10 cellular contexts compared by ENCODE assay signal in the genomic region with DNA sequence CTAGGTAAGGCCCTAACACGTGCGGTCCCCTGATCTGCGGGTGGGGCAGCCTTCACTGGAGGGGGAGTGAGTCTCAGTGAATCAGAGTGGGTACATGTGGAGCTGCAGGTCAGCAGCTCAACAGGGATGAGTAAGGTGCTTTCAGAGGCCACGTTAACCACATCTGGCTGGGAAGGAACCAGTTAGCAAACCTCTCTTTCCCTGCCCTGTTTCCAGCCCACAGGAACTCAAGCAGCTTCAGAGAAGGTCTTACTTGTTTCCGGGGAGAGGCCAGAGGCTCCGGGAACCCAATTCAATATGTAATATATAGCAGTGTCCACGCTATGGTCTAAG.
DNase-seq lines count a peak whose midpoint lies in the region; ATAC-seq and TF ChIP-seq lines count a peak whose summit lies in the region.
"Had no signal": no experiment of that assay in that cellular context is flagged by ENCODE, and none has a peak within 500 bp of the region (broad histone marks: within the 10 kb centered on the region; RNA-seq: fewer than 3 reads in every experiment).

No MANE protein-coding gene starts in this region.

- no peak overlapping the region for H3K4ac ChIP-seq in IMR-90 (ENCODE audit: low read depth, low read length)

- H2BK15ac ChIP-seq in IMR-90 (ENCODE audit: low read depth, low read length) = no peak overlapping the region

- H3K36me3 ChIP-seq in GM06990 (ENCODE audit: control insufficient read depth, insufficient read depth, low read length) (no peaks in the 10 kb centered on the region), IMR-90 (ENCODE audit: control insufficient read depth, insufficient read depth, low read length) (no peaks in the 10 kb centered on the region), neutrophil (no peaks in the 10 kb centered on the region), MM.1S (replicated peaks; ENCODE audit: insufficient read depth, low read length) (no peaks in the 10 kb centered on the region)

- H2BK20ac ChIP-seq in IMR-90 (ENCODE audit: low read depth, low read length) = no peak overlapping the region

- H3F3A ChIP-seq in MM.1S (ENCODE audit: insufficient read depth, low read length) = no peaks in the 10 kb centered on the region

- peaks cover 21% of the 10 kb centered on the region for H3K9me1 ChIP-seq in IMR-90 (ENCODE audit: insufficient read depth, low read length)

- no peak for DNase-seq in GM06990 (ENCODE audit: extremely low read depth, insufficient read length)
- DNase-seq in IMR-90 = peak; percentile 52
- DNase-seq in MCF 10A (ENCODE audit: unreplicated experiment) = no peak
- no peak for DNase-seq in caudate nucleus (lab: John Stamatoyannopoulos, UW)
- DNase-seq in MM.1S = no peak
- DNase-seq in NCI-H82 (lab: John Stamatoyannopoulos, UW) = no peak
- DNase-seq: KBM-7; stimulated activated CD4-positive, alpha-beta T cell treated with anti-CD3 and anti-CD28 coated beads, Interleukin-1b, Interleukin-23, amount 100 ng/mL, for 48 hours had no signal

- H2AK9ac ChIP-seq in IMR-90 (replicated peaks; ENCODE audit: low read depth, low read length, poor library complexity) = no peak overlapping the region

- BruUV-seq in IMR-90 (replicated peaks; lab: Mats Ljungman, UMichigan) = no TSS peak
- BruUV-seq in MCF 10A (replicated peaks; lab: Mats Ljungman, UMichigan) = no TSS peak

- H3K4me2 ChIP-seq in IMR-90 (ENCODE audit: low read depth, low read length) = no peak overlapping the region
- H3K4me2 ChIP-seq in MM.1S (ENCODE audit: low read depth, low read length) = no peak overlapping the region

- H3K36me3 Mint-ChIP-seq in MCF 10A (ENCODE audit: insufficient read depth, unreplicated experiment) = peaks cover 7% of the 10 kb centered on the region
- H3K36me3 Mint-ChIP-seq: activated naive CD4-positive, alpha-beta T cell treated with anti-CD3 and anti-CD28 coated beads, Interleukin-2, amount 50 U/mL, for 24 hours had no signal

- no peak overlapping the region for H3K18ac ChIP-seq in IMR-90 (ENCODE audit: low read depth, low read length)

- H3K14ac ChIP-seq in IMR-90 (replicated peaks; ENCODE audit: low read depth, low read length) = no peak overlapping the region

- H3K9ac ChIP-seq in IMR-90 (ENCODE audit: low read depth, low read length) (no peak overlapping the region), MM.1S (ENCODE audit: low read length) (no peak overlapping the region)

- H3K4me3 ChIP-seq in GM06990 (replicated peaks; ENCODE audit: low read depth, low read length) (peak overlapping the region; percentile 48), IMR-90 (ENCODE audit: insufficient read depth, low read depth, low read length) (no peak overlapping the region), neutrophil (ENCODE audit: low read depth in 1 of 2, low read length in 1 of 2) (no peak overlapping the region), MM.1S (ENCODE audit: low read length) (no peak overlapping the region)

- 100% methylated on average over 2 of the region's 7 CpGs; no CpG with 5 or more reads in 1 of the 2 experiments for WGBS in IMR-90 (ENCODE audit: extremely low coverage in 2 of 2, insufficient read length in 1 of 2), 2 experiments

- H3K79me2 ChIP-seq in MM.1S (ENCODE audit: low read length) = no peaks in the 10 kb centered on the region

- H4K91ac ChIP-seq in IMR-90 (ENCODE audit: insufficient read depth, low read depth, low read length) = no peak overlapping the region

- no peak overlapping the region for H3K27ac ChIP-seq in IMR-90 (ENCODE audit: insufficient read depth, low read length)
- H3K27ac ChIP-seq in neutrophil = peak overlapping the region; percentile 58
- H3K27ac ChIP-seq in caudate nucleus (ENCODE audit: low read depth, low read length) = no peak overlapping the region
- no peak overlapping the region for H3K27ac ChIP-seq in MM.1S (ENCODE audit: low read length)

- in situ Hi-C loops in IMR-90 (cut with MboI; ENCODE audit: low sequenced_read_pairs) = no loop called here

- H2BK5ac ChIP-seq in IMR-90 (ENCODE audit: low read depth, low read length, poor library complexity, severe bottlenecking) = no peak overlapping the region

- H3K4me3 Mint-ChIP-seq in MCF 10A (ENCODE audit: unreplicated experiment) = no peak overlapping the region
- H3K4me3 Mint-ChIP-seq: activated naive CD4-positive, alpha-beta T cell treated with anti-CD3 and anti-CD28 coated beads, Interleukin-2, amount 50 U/mL, for 24 hours had no signal

- no peak for TF ChIP-seq RAD21 in IMR-90 (IDR thresholded peaks at IDR 0.05; ENCODE audit: low read length)

- no peak for ATAC-seq in IMR-90 (ENCODE audit: low read depth)

- no peak overlapping the region for H4K8ac ChIP-seq in IMR-90 (ENCODE audit: low read depth in 2 of 2, low read length in 2 of 2)

- H3K27me3 Mint-ChIP-seq in MCF 10A (ENCODE audit: insufficient read depth, unreplicated experiment) = no peaks in the 10 kb centered on the region
- H3K27me3 Mint-ChIP-seq: activated naive CD4-positive, alpha-beta T cell treated with anti-CD3 and anti-CD28 coated beads, Interleukin-2, amount 50 U/mL, for 24 hours had no signal

- no peaks in the 10 kb centered on the region for H3K9me2 ChIP-seq in MM.1S (replicated peaks; ENCODE audit: insufficient read depth, low read length)

- POLR2A ChIA-PET in IMR-90 (lab: Charles Lee; ENCODE audit: unreplicated experiment) = no interaction called here
- POLR2A ChIA-PET in MCF 10A (lab: Yijun Ruan, JAX) = no interaction called here

- TF ChIP-seq POLR2A in IMR-90 (IDR thresholded peaks at IDR 0.05; ENCODE audit: low read depth, low read length) = no peak

- H3K4me1 ChIP-seq in IMR-90 (ENCODE audit: control insufficient read depth, insufficient read depth, low read length) (peaks cover 3% of the 10 kb centered on the region; the same call in 1 of the 2 replicates), neutrophil (ENCODE audit: control insufficient read depth in 1 of 2, insufficient read depth in 1 of 2, low read depth in 1 of 2, low read length in 1 of 2) (peaks cover 47 to 51% of the 10 kb centered on the region in 2 experiments), MM.1S (ENCODE audit: low read length) (peaks cover 2% of the 10 kb centered on the region)

- peaks cover 29% of the 10 kb centered on the region for H3K4me1 Mint-ChIP-seq in MCF 10A (ENCODE audit: insufficient read depth, unreplicated experiment)
- H3K4me1 Mint-ChIP-seq: activated naive CD4-positive, alpha-beta T cell treated with anti-CD3 and anti-CD28 coated beads, Interleukin-2, amount 50 U/mL, for 24 hours had no signal

- H3K9me3 Mint-ChIP-seq in MCF 10A (ENCODE audit: unreplicated experiment) = no peaks in the 10 kb centered on the region
- H3K9me3 Mint-ChIP-seq: activated naive CD4-positive, alpha-beta T cell treated with anti-CD3 and anti-CD28 coated beads, Interleukin-2, amount 50 U/mL, for 24 hours had no signal

- H3K27ac Mint-ChIP-seq in MCF 10A (ENCODE audit: low read depth, unreplicated experiment) = peak overlapping the region; percentile 55
- H3K27ac Mint-ChIP-seq: activated naive CD4-positive, alpha-beta T cell treated with anti-CD3 and anti-CD28 coated beads, Interleukin-2, amount 50 U/mL, for 24 hours had no signal

- H3K9me3 ChIP-seq in IMR-90 (ENCODE audit: control insufficient read depth, insufficient read depth, low read length) (no peaks in the 10 kb centered on the region), neutrophil (no peaks in the 10 kb centered on the region), MM.1S (replicated peaks; ENCODE audit: insufficient read depth, low read length) (no peaks in the 10 kb centered on the region)

- intact Hi-C loops in IMR-90 (cut with micrococcal nuclease) = no loop called here
- intact Hi-C loops in MCF 10A (cut with micrococcal nuclease) = no loop called here

- TF ChIP-seq CTCF in GM06990 (IDR thresholded peaks at IDR 0.05; ENCODE audit: insufficient read depth, low read length, poor library complexity, severe bottlenecking) = no peak
- TF ChIP-seq CTCF in IMR-90 (conservative IDR thresholded peaks at IDR 0.05; ENCODE audit: low read depth, low read length) = no peak
- TF ChIP-seq CTCF in MCF 10A (IDR thresholded peaks at IDR 0.05; ENCODE audit: unreplicated experiment) = no peak
- no peak for TF ChIP-seq CTCF in neutrophil (IDR thresholded peaks at IDR 0.05)
- no peak for TF ChIP-seq CTCF in MM.1S (IDR thresholded peaks at IDR 0.05; ENCODE audit: low read length)

- CTCF ChIA-PET in IMR-90 (lab: Yijun Ruan, JAX) (no interaction called here), MCF 10A (lab: Yijun Ruan, JAX) (no interaction called here)

- dilution Hi-C loops in IMR-90 (cut with HindIII; ENCODE audit: low sequenced_read_pairs, unreplicated experiment) = no loop called here

- H2AK5ac ChIP-seq in IMR-90 (ENCODE audit: low read depth, low read length) = no peak overlapping the region

- H3K79me1 ChIP-seq in IMR-90 (ENCODE audit: low read depth in 1 of 2, low read length in 2 of 2) = peaks cover 8 to 13% of the 10 kb centered on the region in 2 experiments; a peak in 2 of 4 replicates

- H3K27me3 ChIP-seq in GM06990 (replicated peaks; ENCODE audit: control insufficient read depth, insufficient read depth, low read length) = no peaks in the 10 kb centered on the region
- no peaks in the 10 kb centered on the region for H3K27me3 ChIP-seq in IMR-90 (ENCODE audit: control insufficient read depth, insufficient read depth, low read length)
- no peaks in the 10 kb centered on the region for H3K27me3 ChIP-seq in neutrophil
- H3K27me3 ChIP-seq in MM.1S (replicated peaks; ENCODE audit: insufficient read depth, low read length) = no peaks in the 10 kb centered on the region

- no peak overlapping the region for H3K23ac ChIP-seq in IMR-90 (ENCODE audit: low read depth, low read length)

- H4K20me1 ChIP-seq in IMR-90 (ENCODE audit: insufficient read depth, low read length) (no peaks in the 10 kb centered on the region), MM.1S (ENCODE audit: insufficient read depth, low read length) (no peaks in the 10 kb centered on the region)

- H4K5ac ChIP-seq in IMR-90 (ENCODE audit: low read depth, low read length) = no peak overlapping the region

- H3K56ac ChIP-seq in IMR-90 (ENCODE audit: extremely low read depth, insufficient read depth, low read length) = no peak overlapping the region

- H2AFZ ChIP-seq in IMR-90 (replicated peaks; ENCODE audit: low read length, poor library complexity) (no peak overlapping the region), MM.1S (ENCODE audit: low read length) (no peak overlapping the region)

- H2BK120ac ChIP-seq in IMR-90 (ENCODE audit: low read depth, low read length) = no peak overlapping the region

TF ChIP-seq in IMR-90, 13 proteins besides CTCF, POLR2A, EP300 and RAD21 (continues in another document):
- no peak for TF ChIP-seq CHD1 (IDR thresholded peaks at IDR 0.05; ENCODE audit: low read depth, low read length)
- no peak for TF ChIP-seq MAFK (IDR thresholded peaks at IDR 0.05; ENCODE audit: low read depth, low read length)
- no peak for TF ChIP-seq MXI1 (IDR thresholded peaks at IDR 0.05; ENCODE audit: borderline replicate concordance, low read depth, low read length)
- TF ChIP-seq NFE2L2 (IDR thresholded peaks at IDR 0.05; ENCODE audit: low read depth, low read length) = no peak
